In the genomic region with DNA sequence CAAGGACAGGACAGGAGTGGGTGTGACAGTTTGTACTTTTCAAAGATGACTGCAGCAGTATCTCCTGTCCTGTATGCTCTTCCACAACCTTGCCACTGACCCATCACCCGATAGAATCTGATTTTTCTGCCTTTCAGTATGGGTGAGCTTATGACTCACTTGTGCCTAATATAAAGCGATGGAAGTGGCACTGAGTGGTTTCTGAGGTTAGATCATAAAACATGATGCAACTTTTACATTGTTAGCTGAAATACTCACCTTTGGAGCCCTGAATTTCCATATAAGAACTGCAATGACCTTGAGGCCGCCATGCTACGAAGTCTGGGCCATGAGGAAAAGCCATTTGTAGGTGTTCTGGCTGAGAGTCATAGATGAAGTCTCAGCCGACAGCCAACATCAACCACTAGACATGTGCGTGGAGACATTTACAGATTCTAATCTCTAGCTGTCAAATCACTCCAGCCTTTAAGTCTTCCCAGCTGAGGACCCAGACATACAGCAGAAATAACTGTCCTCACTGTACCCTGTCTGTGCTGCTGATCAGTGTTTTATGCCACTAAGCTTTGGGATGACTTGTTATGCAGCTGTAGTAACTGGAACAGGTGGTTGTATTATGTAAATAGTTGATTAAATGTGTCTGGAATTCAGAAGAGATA, we compare ENCODE assay signal across 12 cellular contexts.
A peak's percentile ranks its signal among the peaks of the same experiment; 100 is the strongest.
DNase-seq lines count a peak whose midpoint lies in the region; ATAC-seq and TF ChIP-seq lines count a peak whose summit lies in the region.
"Had no signal": no experiment of that assay in that cellular context is flagged by ENCODE, and none has a peak within 500 bp of the region (broad histone marks: within the 10 kb centered on the region; RNA-seq: fewer than 3 reads in every experiment).

No MANE protein-coding gene starts in this region.

- no peaks in the 10 kb centered on the region for H3K27me3 ChIP-seq in RWPE2 (ENCODE audit: insufficient read depth, poor library complexity, severe bottlenecking)
- H3K27me3 ChIP-seq: BLaER1, neural progenitor cell had no signal

- no peaks in the 10 kb centered on the region for H3K36me3 ChIP-seq in RWPE2 (ENCODE audit: low read depth)
- H3K36me3 ChIP-seq: BLaER1, neural progenitor cell had no signal

- peak; percentile 42 for DNase-seq in stimulated activated CD4-positive, alpha-beta T cell treated with anti-CD3 and anti-CD28 coated beads, Interleukin-1b, Interleukin-23, amount 100 ng/mL, for 48 hours
- no peak for DNase-seq in stimulated activated CD4-positive, alpha-beta T cell treated with anti-CD3 and anti-CD28 coated beads, Interleukin-2, amount 100 ng/mL, for 48 hours
- DNase-seq in RWPE2 (ENCODE audit: low spot score) (no peak), fibroblast of peridontal ligament (ENCODE audit: extremely low read depth) (peak; percentile 14), AG20443 (ENCODE audit: low spot score) (no peak), NCI-H128 (lab: John Stamatoyannopoulos, UW; ENCODE audit: unreplicated experiment) (no peak)
- DNase-seq in activated naive CD4-positive, alpha-beta T cell (lab: John Stamatoyannopoulos, UW): no peak
- DNase-seq: NCI-H1048, NCI-H524 had no signal

- no peaks in the 10 kb centered on the region for H3K9me3 ChIP-seq in RWPE2 (ENCODE audit: severe bottlenecking)

- no peak overlapping the region for H3K27ac ChIP-seq in RWPE2 (ENCODE audit: poor library complexity, severe bottlenecking)
- H3K27ac ChIP-seq: BLaER1, neural progenitor cell had no signal

- H3K4me1 ChIP-seq in RWPE2 (ENCODE audit: insufficient read depth, poor library complexity, severe bottlenecking): peaks cover 7% of the 10 kb centered on the region
- H3K4me1 ChIP-seq: BLaER1, neural progenitor cell had no signal

- ATAC-seq in RWPE2 (ENCODE audit: low read depth) (peak; percentile 79), GM21786 (IDR thresholded peaks at IDR 0.05; ENCODE audit: unreplicated experiment) (no peak)

- no peak overlapping the region for H3K4me3 ChIP-seq in RWPE2 (ENCODE audit: severe bottlenecking)
- H3K4me3 ChIP-seq: BLaER1, neural progenitor cell had no signal

- no peak for TF ChIP-seq CTCF in RWPE2 (IDR thresholded peaks at IDR 0.05; ENCODE audit: poor library complexity, severe bottlenecking)

Comparison
In these comparisons a context has a peak if more than half of its experiments do, and no peak if none do; other contexts are left out.
1. DNase-seq: peak in stimulated activated CD4-positive, alpha-beta T cell treated with anti-CD3 and anti-CD28 coated beads, Interleukin-1b, Interleukin-23, amount 100 ng/mL, for 48 hours (single experiment) and fibroblast of peridontal ligament (single experiment); none in stimulated activated CD4-positive, alpha-beta T cell treated with anti-CD3 and anti-CD28 coated beads, Interleukin-2, amount 100 ng/mL, for 48 hours (0 of 2), RWPE2 (single experiment), AG20443 (single experiment), NCI-H128 (single experiment) and activated naive CD4-positive, alpha-beta T cell (0 of 4).